In genomic region chr2:188034102-188034501, GRCh38 we compare ENCODE assay signal across 7 cellular contexts.
DNase-seq lines count a peak whose midpoint lies in the region; ATAC-seq, FAIRE-seq and TF ChIP-seq lines count a peak whose summit lies in the region.
"Not testable (repeated sequence)": the region's sequence is repeated elsewhere in the genome, so short reads cannot be mapped to it uniquely, and the experiment has no call there.

No MANE protein-coding gene starts in this region.

- not testable (repeated sequence) for H3K27ac Mint-ChIP-seq in WTC11, progenitor cell of endocrine pancreas

- ATAC-seq in WTC11: not testable (repeated sequence)

- not testable (repeated sequence) for H3K9me3 Mint-ChIP-seq in WTC11; progenitor cell of endocrine pancreas (ENCODE audit: low read depth)

- H3K4me3 Mint-ChIP-seq in WTC11: not testable (repeated sequence)
- peak overlapping the region; percentile 0 for H3K4me3 Mint-ChIP-seq in progenitor cell of endocrine pancreas (ENCODE audit: low read depth)

- H3K4me2 ChIP-seq in endothelial cell of umbilical vein (ENCODE audit: insufficient read depth, low read length): not testable (repeated sequence)

- CTCF ChIA-PET in WTC11 (lab: Charles Lee); endothelial cell of umbilical vein (lab: Charles Lee): not testable (repeated sequence)

- H3K9me1 ChIP-seq in endothelial cell of umbilical vein (replicated peaks; ENCODE audit: control insufficient read depth, extremely low read depth, insufficient read depth, low read length): not testable (repeated sequence)

- peak overlapping the region; percentile 88 for H3K9ac ChIP-seq in ES-I3 (ENCODE audit: low read depth, low read length)
- peak overlapping the region; percentile 93 for H3K9ac ChIP-seq in HUES48 (ENCODE audit: low read depth, low read length)
- not testable (repeated sequence) for H3K9ac ChIP-seq in endothelial cell of umbilical vein (replicated peaks; ENCODE audit: extremely low read depth, insufficient read depth, low read length)
- H3K9ac ChIP-seq in iPS-15b (ENCODE audit: low read depth, low read length): peak overlapping the region; percentile 97

- TF ChIP-seq CTCF in WTC11 (IDR thresholded peaks at IDR 0.05); endothelial cell of umbilical vein (IDR thresholded peaks at IDR 0.05; ENCODE audit: extremely low read depth in 1 of 2, insufficient read depth in 1 of 2, low read depth in 1 of 2, low read length in 2 of 2); progenitor cell of endocrine pancreas (IDR thresholded peaks at IDR 0.05; ENCODE audit: unreplicated experiment): not testable (repeated sequence)

- peak overlapping the region; percentile 99 for H3K27ac ChIP-seq in HUES48 (ENCODE audit: low read depth, low read length)
- not testable (repeated sequence) for H3K27ac ChIP-seq in endothelial cell of umbilical vein (ENCODE audit: insufficient read depth, low read depth, low read length)

- H3K4me3 ChIP-seq in HUES48 (ENCODE audit: low read depth, low read length) (peak overlapping the region; percentile 88), iPS-15b (ENCODE audit: low read depth, low read length) (peak overlapping the region; percentile 72)
- H3K4me3 ChIP-seq in endothelial cell of umbilical vein (replicated peaks in 1 of 3; ENCODE audit: insufficient read depth in 1 of 3, low read depth in 1 of 3, low read length in 3 of 3): not testable (repeated sequence)

- H3K36me3 Mint-ChIP-seq in WTC11; progenitor cell of endocrine pancreas (ENCODE audit: insufficient read depth): not testable (repeated sequence)

- not testable (repeated sequence) for H3K27me3 ChIP-seq in HUES48 (ENCODE audit: control insufficient read depth, insufficient read depth, low read length); endothelial cell of umbilical vein (ENCODE audit: control insufficient read depth in 2 of 2, insufficient read depth in 2 of 2, low read length in 2 of 2); iPS-15b (ENCODE audit: control insufficient read depth, insufficient read depth, low read length)

- H3K27me3 Mint-ChIP-seq in WTC11 (ENCODE audit: low read depth); progenitor cell of endocrine pancreas: not testable (repeated sequence)

- FAIRE-seq in endothelial cell of umbilical vein (lab: Jason Lieb, UNC): not testable (repeated sequence)

- not testable (repeated sequence) for TF ChIP-seq POLR2A in endothelial cell of umbilical vein (IDR thresholded peaks at IDR 0.05; ENCODE audit: low read depth, low read length)

- intact Hi-C loops in endothelial cell of umbilical vein (cut with micrococcal nuclease): not testable (repeated sequence)

- not testable (repeated sequence) for DNase-seq in WTC11 (ENCODE audit: low spot score); endothelial cell of umbilical vein (ENCODE audit: low read depth, low spot score); progenitor cell of endocrine pancreas (ENCODE audit: low spot score, unreplicated experiment)
- DNase-seq in islet precursor cell: peak; percentile 56

- H3K36me3 ChIP-seq in ES-I3 (ENCODE audit: insufficient read depth, low read length) (peaks cover 20% of the 10 kb centered on the region; the same call in 1 of the 2 replicates), HUES48 (ENCODE audit: control insufficient read depth, insufficient read depth, low read length) (peaks cover 37% of the 10 kb centered on the region), iPS-15b (ENCODE audit: control insufficient read depth, insufficient read depth, low read length) (peaks cover 16% of the 10 kb centered on the region)
- not testable (repeated sequence) for H3K36me3 ChIP-seq in endothelial cell of umbilical vein (ENCODE audit: control insufficient read depth in 2 of 2, extremely low read depth in 1 of 2, insufficient read depth in 2 of 2, low read length in 2 of 2)

- not testable (repeated sequence) for H3K9me3 ChIP-seq in ES-I3 (ENCODE audit: control insufficient read depth, insufficient read depth, low read length); HUES48 (ENCODE audit: control insufficient read depth, insufficient read depth, low read length); endothelial cell of umbilical vein (replicated peaks; ENCODE audit: control insufficient read depth, insufficient read depth, low read length); iPS-15b (ENCODE audit: control insufficient read depth, insufficient read depth, low read length)

- peaks cover 32% of the 10 kb centered on the region for H3K4me1 ChIP-seq in ES-I3 (ENCODE audit: insufficient read depth, low read length)
- H3K4me1 ChIP-seq in HUES48 (ENCODE audit: control insufficient read depth, insufficient read depth, low read length): peaks cover 37% of the 10 kb centered on the region
- not testable (repeated sequence) for H3K4me1 ChIP-seq in endothelial cell of umbilical vein (ENCODE audit: control insufficient read depth, extremely low read depth, insufficient read depth, low read length)
- H3K4me1 ChIP-seq in iPS-15b (ENCODE audit: control insufficient read depth, insufficient read depth, low read length): peaks cover 19% of the 10 kb centered on the region

- H2AFZ ChIP-seq in endothelial cell of umbilical vein (ENCODE audit: low read depth, low read length): peak overlapping the region; percentile 14

- H3K4me1 Mint-ChIP-seq in WTC11: peaks cover 35% of the 10 kb centered on the region
- not testable (repeated sequence) for H3K4me1 Mint-ChIP-seq in progenitor cell of endocrine pancreas (ENCODE audit: low read depth)

- dilution Hi-C loops in endothelial cell of umbilical vein (cut with MboI; ENCODE audit: extremely low pct_ligation_motif_present, low sequenced_read_pairs): not testable (repeated sequence)

- H3K79me2 ChIP-seq in endothelial cell of umbilical vein (ENCODE audit: control insufficient read depth, insufficient read depth, low read length): not testable (repeated sequence)

- POLR2A ChIA-PET in WTC11 (lab: Charles Lee): interaction anchor here (1.2 kb wide), 1 partner anchor 258 kb away, joined by 11 read pairs; the partner anchor contains the start of gene GULP1
- POLR2A ChIA-PET in endothelial cell of umbilical vein (lab: Charles Lee): not testable (repeated sequence)

- H4K20me1 ChIP-seq in endothelial cell of umbilical vein (replicated peaks; ENCODE audit: control insufficient read depth, extremely low read depth, insufficient read depth, low read length): not testable (repeated sequence)

- not testable (repeated sequence) for BruUV-seq in endothelial cell of umbilical vein (replicated peaks; lab: Mats Ljungman, UMichigan)

TF ChIP-seq in WTC11, 78 proteins besides CTCF, POLR2A, EP300 and RAD21:
- TF ChIP-seq USF1 (CRISPR knock-in tag; IDR thresholded peaks at IDR 0.05) (peak; percentile 39; the same call in 1 of the 2 replicates), USF2 (CRISPR knock-in tag; IDR thresholded peaks at IDR 0.05) (0 out of 2 replicates have a peak, but pooled peaks have one; percentile 14)
